Comparison of ENCODE assay signal across 24 cellular contexts in the genomic region with DNA sequence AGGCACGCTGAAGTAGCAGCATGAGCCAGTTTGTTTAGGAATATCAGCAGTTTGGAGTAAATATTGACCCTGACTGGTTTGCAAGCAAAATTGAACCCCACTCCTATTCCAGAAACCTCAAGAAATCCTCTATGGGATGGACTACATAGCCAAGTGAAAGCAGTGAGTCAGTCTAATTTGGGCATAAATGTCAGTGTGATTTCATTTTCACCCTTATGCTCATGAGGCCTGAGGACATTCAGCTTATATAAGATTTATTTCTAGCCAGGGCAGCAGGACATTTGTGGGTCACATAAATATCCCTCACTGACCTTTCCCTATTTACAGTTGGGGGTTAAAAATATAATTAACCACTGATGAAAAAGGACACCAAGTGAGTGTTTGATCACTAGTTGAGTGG.
DNase-seq lines count a peak whose midpoint lies in the region; ATAC-seq and TF ChIP-seq lines count a peak whose summit lies in the region.
"Had no signal": no experiment of that assay in that cellular context is flagged by ENCODE, and none has a peak within 500 bp of the region (broad histone marks: within the 10 kb centered on the region; RNA-seq: fewer than 3 reads in every experiment).

No MANE protein-coding gene starts in this region.

- H3K4me1 ChIP-seq in heart left ventricle (no peaks in the 10 kb centered on the region), right cardiac atrium (ENCODE audit: control insufficient read depth, insufficient read depth, low read length) (no peaks in the 10 kb centered on the region)
- H3K4me1 ChIP-seq: A549; BE2C; BLaER1 treated with 17β-estradiol and CSF1 and Interleukin-3, amounts not matched to agents 10 nM and 100 nM had no signal

- H3K4me1 Mint-ChIP-seq in osteocyte (ENCODE audit: unreplicated experiment) = no peaks in the 10 kb centered on the region
- H3K4me1 Mint-ChIP-seq: CD4-positive, alpha-beta memory T cell had no signal

- intact Hi-C loops in heart left ventricle (cut with DNase I) (no loop called here), right cardiac atrium (cut with DNase I) (no loop called here)

- 27 to 74% (median 51%) methylated on average over 1 of the region's 1 CpG for WGBS in heart left ventricle, 4 donors
- 41% methylated on average over 1 of the region's 1 CpG for WGBS in right cardiac atrium

- TF ChIP-seq CTCF in heart left ventricle (IDR thresholded peaks at IDR 0.05) (no peak), osteocyte (IDR thresholded peaks at IDR 0.05) (no peak)

- no peaks in the 10 kb centered on the region for H3K36me3 ChIP-seq in heart left ventricle
- H3K36me3 ChIP-seq: BE2C; BLaER1 treated with 17β-estradiol and CSF1 and Interleukin-3, amounts not matched to agents 10 nM and 100 nM had no signal

- no peak overlapping the region for H3K4me3 ChIP-seq in heart left ventricle
- no peak overlapping the region for H3K4me3 ChIP-seq in right cardiac atrium (ENCODE audit: low read length)
- H3K4me3 ChIP-seq: A549; BLaER1 treated with 17β-estradiol and CSF1 and Interleukin-3, amounts not matched to agents 10 nM and 100 nM; GM12878; GM23248 had no signal

- H3K27ac ChIP-seq in heart left ventricle (peak overlapping the region in 2 of 12 donors; percentile 24), right cardiac atrium (ENCODE audit: low read length) (no peak overlapping the region)
- H3K27ac ChIP-seq: A549; BLaER1 treated with 17β-estradiol and CSF1 and Interleukin-3, amounts not matched to agents 10 nM and 100 nM; GM23248 had no signal

- ATAC-seq in heart left ventricle = peak in 3 of 4 donors; percentile 22 to 46 (median 44)
- ATAC-seq in right cardiac atrium = no peak
- no peak for ATAC-seq in HG02759 (IDR thresholded peaks at IDR 0.05; ENCODE audit: unreplicated experiment)
- ATAC-seq: A549, GM12878 had no signal

- no peaks in the 10 kb centered on the region for H3K27me3 Mint-ChIP-seq in osteocyte (ENCODE audit: unreplicated experiment)
- H3K27me3 Mint-ChIP-seq: CD4-positive, alpha-beta memory T cell had no signal

- H3K9me3 ChIP-seq in heart left ventricle (peaks cover 0 to 13% (median 0%) of the 10 kb centered on the region in 12 donors), right cardiac atrium (ENCODE audit: control insufficient read depth, low read length) (no peaks in the 10 kb centered on the region)
- H3K9me3 ChIP-seq: A549, BE2C had no signal

- H3K27me3 ChIP-seq in heart left ventricle (no peaks in the 10 kb centered on the region), right cardiac atrium (ENCODE audit: control insufficient read depth, insufficient read depth) (no peaks in the 10 kb centered on the region)
- H3K27me3 ChIP-seq: BE2C had no signal

- H3K27ac Mint-ChIP-seq in osteocyte (ENCODE audit: unreplicated experiment) = no peak overlapping the region
- H3K27ac Mint-ChIP-seq: CD4-positive, alpha-beta memory T cell had no signal

- H3K9me3 Mint-ChIP-seq in osteocyte (ENCODE audit: unreplicated experiment) = peaks cover 42% of the 10 kb centered on the region

- H3K4me3 Mint-ChIP-seq in osteocyte (ENCODE audit: unreplicated experiment) = no peak overlapping the region
- H3K4me3 Mint-ChIP-seq: CD4-positive, alpha-beta memory T cell had no signal

- TF ChIP-seq POLR2A in heart left ventricle (IDR thresholded peaks at IDR 0.05) = no peak

- DNase-seq in heart left ventricle = no peak
- DNase-seq in right cardiac atrium = no peak
- DNase-seq in EH (ENCODE audit: low read depth) = peak; percentile 1
- DNase-seq in NCI-H69 (lab: John Stamatoyannopoulos, UW) = peak; percentile 34
- DNase-seq in fibroblast of peridontal ligament (ENCODE audit: extremely low read depth) = peak; percentile 0
- no peak for DNase-seq in osteocyte (ENCODE audit: extremely low spot score, unreplicated experiment)
- no peak for DNase-seq in activated naive CD4-positive, alpha-beta T cell treated with anti-CD3 and anti-CD28 coated beads, Interleukin-2, amount 50 U/mL, for 16 hours
- DNase-seq: 8988T; ACHN; AML-193; BE2C; Calu3; CD4-positive, alpha-beta memory T cell; COR-L47; DMS53; DMS79 treated with DMSO at 0.1 percent for 48 hours; GDM1; GM23248; H7; HCEC 1CT had no signal

- H3K36me3 Mint-ChIP-seq in osteocyte (ENCODE audit: unreplicated experiment) = no peaks in the 10 kb centered on the region
- H3K36me3 Mint-ChIP-seq: CD4-positive, alpha-beta memory T cell had no signal

Comparison
In these comparisons a context has a peak if more than half of its experiments do, and no peak if none do; other contexts are left out.
1. ATAC-seq: peak in heart left ventricle (3 of 4); none in right cardiac atrium (0 of 2) and HG02759 (single experiment).
2. DNase-seq: peak in EH (single experiment), NCI-H69 (single experiment) and fibroblast of peridontal ligament (single experiment); none in heart left ventricle (0 of 5), right cardiac atrium (0 of 3), osteocyte (single experiment) and activated naive CD4-positive, alpha-beta T cell treated with anti-CD3 and anti-CD28 coated beads, Interleukin-2, amount 50 U/mL, for 16 hours (single experiment).